ENCODE assay signal across 29 cellular contexts in genomic region chr20:25418779-25419178, GRCh38. TPM values are rescaled to one million over a fixed set of nuclear protein-coding genes. Genes with fewer than 3 reads are reported as not detected.
DNase-seq lines count a peak whose midpoint lies in the region; ATAC-seq, FAIRE-seq and TF ChIP-seq lines count a peak whose summit lies in the region.
"Had no signal": no experiment of that assay in that cellular context is flagged by ENCODE, and none has a peak within 500 bp of the region (broad histone marks: within the 10 kb centered on the region; RNA-seq: fewer than 3 reads in every experiment).

No MANE protein-coding gene starts in this region.

- H3K9me1 ChIP-seq in keratinocyte (ENCODE audit: control insufficient read depth, extremely low read depth, insufficient read depth, low read length) = no peaks in the 10 kb centered on the region

- intact Hi-C loops in cardiac septum (cut with DNase I) = no loop called here

- H3K27me3 Mint-ChIP-seq in astrocyte (ENCODE audit: low read depth, unreplicated experiment) = no peaks in the 10 kb centered on the region
- H3K27me3 Mint-ChIP-seq: activated CD4-positive, alpha-beta T cell treated with anti-CD3 and anti-CD28 coated beads for 36 hours; activated naive CD8-positive, alpha-beta T cell treated with anti-CD3 and anti-CD28 coated beads for 36 hours; CD4-positive, alpha-beta T cell; progenitor cell of endocrine pancreas; T-helper 17 cell had no signal

- H3K9ac ChIP-seq in astrocyte (ENCODE audit: low read length) (no peak overlapping the region), keratinocyte (ENCODE audit: control insufficient read depth, extremely low read depth, insufficient read depth, low read length) (no peak overlapping the region)
- H3K9ac ChIP-seq: neural progenitor cell had no signal

- H3K79me2 ChIP-seq in astrocyte (ENCODE audit: insufficient read depth, low read length) (peaks cover 3% of the 10 kb centered on the region), keratinocyte (ENCODE audit: control insufficient read depth, insufficient read depth, low read length) (peaks cover 1% of the 10 kb centered on the region)

- H3K27me3 ChIP-seq in astrocyte (ENCODE audit: insufficient read depth, low read length) (no peaks in the 10 kb centered on the region), keratinocyte (ENCODE audit: control insufficient read depth, extremely low read depth, insufficient read depth, low read length) (no peaks in the 10 kb centered on the region)
- H3K27me3 ChIP-seq: body of pancreas, neural progenitor cell, Peyer's patch, SJSA1 had no signal

- CTCF ChIA-PET in HEK293 (lab: Yijun Ruan, JAX) = interaction anchor here (0.7 kb wide), 1 partner anchor 9 kb away, joined by 3 read pairs; no protein-coding TSS in a partner anchor

- dilution Hi-C loops in keratinocyte (cut with MboI; ENCODE audit: extremely low pct_ligation_motif_present, low sequenced_read_pairs) = no loop called here

- FAIRE-seq in astrocyte (lab: Jason Lieb, UNC) = no peak
- FAIRE-seq in keratinocyte (lab: Jason Lieb, UNC) = no peak
- FAIRE-seq: GM18507, HepG2, islet of Langerhans had no signal

- POLR2A ChIA-PET in HEK293 (lab: Yijun Ruan, JAX) = interaction anchor here (1.0 kb wide), 1 partner anchor 11 kb away, joined by 3 read pairs; the partner anchor contains the start of gene GINS1

- H3K4me2 ChIP-seq in astrocyte (ENCODE audit: low read length) (no peak overlapping the region), keratinocyte (ENCODE audit: control insufficient read depth, extremely low read depth, insufficient read depth, low read depth, low read length) (no peak overlapping the region)
- H3K4me2 ChIP-seq: neural progenitor cell had no signal

- H3K4me1 ChIP-seq in HEK293 (ENCODE audit: control insufficient read depth, insufficient read depth, low read length) (no peaks in the 10 kb centered on the region), astrocyte (ENCODE audit: insufficient read depth, low read length) (peaks cover 5% of the 10 kb centered on the region), keratinocyte (ENCODE audit: control insufficient read depth, extremely low read depth, insufficient read depth, low read length) (no peaks in the 10 kb centered on the region)
- H3K4me1 ChIP-seq: body of pancreas, neural progenitor cell, Peyer's patch, SJSA1 had no signal

- H3K36me3 Mint-ChIP-seq in astrocyte (ENCODE audit: low read depth, unreplicated experiment) = peaks cover 3% of the 10 kb centered on the region

- peaks cover 2% of the 10 kb centered on the region for H3K4me1 Mint-ChIP-seq in astrocyte (ENCODE audit: low read depth, unreplicated experiment)
- H3K4me1 Mint-ChIP-seq: neural progenitor cell, T-helper 17 cell had no signal

- no peaks in the 10 kb centered on the region for H3K9me3 ChIP-seq in HEK293 (ENCODE audit: control insufficient read depth, insufficient read depth, low read depth, low read length)
- no peaks in the 10 kb centered on the region for H3K9me3 ChIP-seq in astrocyte (ENCODE audit: insufficient read depth, low read depth, low read length)
- H3K9me3 ChIP-seq in keratinocyte (ENCODE audit: control insufficient read depth, low read depth, low read length) = no peaks in the 10 kb centered on the region
- H3K9me3 ChIP-seq: body of pancreas, Peyer's patch, SJSA1 had no signal

- no peak for ATAC-seq in GM21423 (IDR thresholded peaks at IDR 0.05; ENCODE audit: unreplicated experiment)
- no peak for ATAC-seq in HG02970 (IDR thresholded peaks at IDR 0.05; ENCODE audit: low FRiP score, unreplicated experiment)
- ATAC-seq: activated CD4-positive, alpha-beta T cell treated with anti-CD3 and anti-CD28 coated beads for 36 hours; body of pancreas; HepG2; T-helper 17 cell had no signal

- DNase-seq in AG10803 (ENCODE audit: low read depth) = peak; percentile 25
- DNase-seq in astrocyte (ENCODE audit: low read depth) = peak; percentile 9
- peak; percentile 13 for DNase-seq in keratinocyte (ENCODE audit: low read depth, low spot score)
- DNase-seq in cardiac septum (ENCODE audit: low spot score) = no peak
- DNase-seq: activated CD4-positive, alpha-beta T cell treated with anti-CD3 and anti-CD28 coated beads for 36 hours; activated CD8-positive, alpha-beta memory T cell treated with anti-CD3 and anti-CD28 coated beads, Interleukin-2, amount 50 U/mL, for 4 hours; activated naive CD8-positive, alpha-beta T cell treated with anti-CD3 and anti-CD28 coated beads for 36 hours; body of pancreas; CD4-positive, alpha-beta T cell; DMS 273 treated with DMSO at 0.1 percent for 48 hours; HFFc6; hippocampal formation; NCI-H1417 treated with DMSO at 0.1 percent for 48 hours; NCI-H510A treated with DMSO at 0.1 percent for 48 hours; Peyer's patch; substantia nigra; T-helper 17 cell had no signal

- H3K27ac ChIP-seq in HEK293 (ENCODE audit: extremely low read depth, low read depth, low read length) (no peak overlapping the region), astrocyte (ENCODE audit: low read depth, low read length) (no peak overlapping the region), keratinocyte (ENCODE audit: control insufficient read depth, insufficient read depth, low read length) (no peak overlapping the region)
- H3K27ac ChIP-seq: body of pancreas, coronary artery, neural progenitor cell, Peyer's patch, SJSA1 had no signal

- no peak overlapping the region for H2AFZ ChIP-seq in astrocyte (ENCODE audit: low read depth, low read length)
- H2AFZ ChIP-seq in keratinocyte (ENCODE audit: control insufficient read depth, low read length) = no peak overlapping the region
- H2AFZ ChIP-seq: neural progenitor cell had no signal

- no peak overlapping the region for H3K4me3 ChIP-seq in AG10803 (ENCODE audit: low read length)
- no peak overlapping the region for H3K4me3 ChIP-seq in HEK293 (ENCODE audit: low read depth, low read length)
- no peak overlapping the region for H3K4me3 ChIP-seq in astrocyte (ENCODE audit: insufficient read depth, low read depth, low read length)
- H3K4me3 ChIP-seq in keratinocyte (ENCODE audit: control insufficient read depth in 2 of 3, extremely low read depth in 1 of 3, insufficient read depth in 2 of 3, low read depth in 1 of 3, low read length in 3 of 3) = no peak overlapping the region
- H3K4me3 ChIP-seq: body of pancreas, coronary artery, lung, neural progenitor cell, Peyer's patch, SJSA1 had no signal

- H3K4me3 Mint-ChIP-seq in astrocyte (ENCODE audit: unreplicated experiment) = no peak overlapping the region
- H3K4me3 Mint-ChIP-seq: activated CD4-positive, alpha-beta T cell treated with anti-CD3 and anti-CD28 coated beads for 36 hours; activated naive CD8-positive, alpha-beta T cell treated with anti-CD3 and anti-CD28 coated beads for 36 hours; CD4-positive, alpha-beta T cell; HFFc6; neural progenitor cell; T-helper 17 cell had no signal

- TF ChIP-seq CTCF in AG10803 (conservative IDR thresholded peaks at IDR 0.05; ENCODE audit: low read length) (no peak), HEK293 (tag by site-specific recombination; IDR thresholded peaks at IDR 0.05) (no peak), astrocyte (IDR thresholded peaks at IDR 0.05; ENCODE audit: insufficient read depth, low read depth, low read length) (no peak), keratinocyte (optimal IDR thresholded peaks at IDR 0.05 in 1 of 3, IDR thresholded peaks at IDR 0.05 in 1 of 3, conservative IDR thresholded peaks at IDR 0.05 in 1 of 3; ENCODE audit: extremely low read depth in 1 of 3, insufficient read depth in 2 of 3, low read length in 3 of 3) (no peak)

- H4K20me1 ChIP-seq in astrocyte (ENCODE audit: insufficient read depth, low read length) (no peaks in the 10 kb centered on the region), keratinocyte (ENCODE audit: control insufficient read depth, extremely low read depth, insufficient read depth, low read length) (no peaks in the 10 kb centered on the region)

- no peak overlapping the region for H3K27ac Mint-ChIP-seq in astrocyte (ENCODE audit: unreplicated experiment)
- H3K27ac Mint-ChIP-seq: activated CD4-positive, alpha-beta T cell treated with anti-CD3 and anti-CD28 coated beads for 36 hours; activated naive CD8-positive, alpha-beta T cell treated with anti-CD3 and anti-CD28 coated beads for 36 hours; activated T-helper 2 cell treated with anti-CD3 and anti-CD28 coated beads, Interferon-gamma antibody, Interleukin-2, Interleukin-4, amounts not matched to agents 10 μg/mL and 5 μg/mL and 100 μg/mL, durations not matched to agents 14 hours and 24 hours and 36 hours; CD4-positive, alpha-beta T cell; neural progenitor cell; progenitor cell of endocrine pancreas had no signal

- H3K36me3 ChIP-seq in HEK293 (ENCODE audit: control insufficient read depth in 2 of 2, insufficient read depth in 1 of 2, low read length in 2 of 2) = peaks cover 43 to 78% of the 10 kb centered on the region in 2 experiments
- no peaks in the 10 kb centered on the region for H3K36me3 ChIP-seq in astrocyte (ENCODE audit: insufficient read depth, low read length)
- H3K36me3 ChIP-seq in keratinocyte (ENCODE audit: control insufficient read depth in 2 of 2, extremely low read depth in 1 of 2, insufficient read depth in 2 of 2, low read length in 2 of 2) = peaks cover 1 to 9% of the 10 kb centered on the region in 2 experiments
- H3K36me3 ChIP-seq: Peyer's patch had no signal

- peaks cover 2% of the 10 kb centered on the region for H3K9me3 Mint-ChIP-seq in astrocyte (ENCODE audit: unreplicated experiment)
- H3K9me3 Mint-ChIP-seq: activated naive CD8-positive, alpha-beta T cell treated with anti-CD3 and anti-CD28 coated beads for 36 hours; activated T-helper 2 cell treated with anti-CD3 and anti-CD28 coated beads, Interferon-gamma antibody, Interleukin-2, Interleukin-4, amounts not matched to agents 10 μg/mL and 5 μg/mL and 100 μg/mL, durations not matched to agents 14 hours and 24 hours and 36 hours; CD4-positive, alpha-beta T cell; HFFc6; neural progenitor cell had no signal

RNA-seq across cellular contexts. Expression of gene GINS1, which starts 11.3 kb away (rescaled TPM):
- total RNA-seq in astrocyte = 5.0 and 6.6 TPM in 2 replicates
- 3.3 to 12.5 TPM (median 9.0 TPM) in 3 replicates for polyA plus RNA-seq in keratinocyte
- polyA plus RNA-seq in keratinocyte (2011; ENCODE audit: low read depth) = 0.39 TPM
- 3.8 and 5.5 TPM in 2 replicates for polyA plus RNA-seq in keratinocyte (2011; cell fraction: cytosol; rRNA removed)
- polyA plus RNA-seq in keratinocyte (2011; cell fraction: nucleus; rRNA removed) = 4.2 and 5.5 TPM in 2 replicates
- 0.82 and 7.1 TPM in 2 replicates for polyA plus RNA-seq in keratinocyte (2012; ENCODE audit: low replicate concordance)
- polyA minus RNA-seq in keratinocyte = 2.8 to 11.8 TPM (median 2.8 TPM) in 3 replicates
- 3.3 TPM for polyA minus RNA-seq in keratinocyte (2011; cell fraction: cytosol; rRNA and poly(A)+ RNA removed)
- polyA minus RNA-seq in keratinocyte (2011; cell fraction: nucleus; rRNA and poly(A)+ RNA removed) = 1.5 and 3.3 TPM in 2 replicates
- total RNA-seq in cardiac septum = 0.43 TPM

RNA-seq across cellular contexts. Expression of gene ABHD12, which starts 28.1 kb away (rescaled TPM):
- total RNA-seq in astrocyte (88.3 and 98.1 TPM in 2 replicates), cardiac septum (35.8 TPM)
- polyA plus RNA-seq in keratinocyte = 8.3 to 16.3 TPM (median 11.2 TPM) in 3 replicates
- polyA plus RNA-seq in keratinocyte (2011; ENCODE audit: low read depth) = 12.1 TPM
- 8.9 and 9.0 TPM in 2 replicates for polyA plus RNA-seq in keratinocyte (2011; cell fraction: cytosol; rRNA removed)
- 9.8 and 11.1 TPM in 2 replicates for polyA plus RNA-seq in keratinocyte (2011; cell fraction: nucleus; rRNA removed)
- 20.1 and 30.1 TPM in 2 replicates for polyA plus RNA-seq in keratinocyte (2012; ENCODE audit: low replicate concordance)
- 7.4 to 20.7 TPM (median 10.8 TPM) in 3 replicates for polyA minus RNA-seq in keratinocyte
- polyA minus RNA-seq in keratinocyte (2011; cell fraction: cytosol; rRNA and poly(A)+ RNA removed) = 10.9 TPM
- 7.1 and 14.5 TPM in 2 replicates for polyA minus RNA-seq in keratinocyte (2011; cell fraction: nucleus; rRNA and poly(A)+ RNA removed)
